19 cellular contexts compared by ENCODE assay signal in the genomic region with DNA sequence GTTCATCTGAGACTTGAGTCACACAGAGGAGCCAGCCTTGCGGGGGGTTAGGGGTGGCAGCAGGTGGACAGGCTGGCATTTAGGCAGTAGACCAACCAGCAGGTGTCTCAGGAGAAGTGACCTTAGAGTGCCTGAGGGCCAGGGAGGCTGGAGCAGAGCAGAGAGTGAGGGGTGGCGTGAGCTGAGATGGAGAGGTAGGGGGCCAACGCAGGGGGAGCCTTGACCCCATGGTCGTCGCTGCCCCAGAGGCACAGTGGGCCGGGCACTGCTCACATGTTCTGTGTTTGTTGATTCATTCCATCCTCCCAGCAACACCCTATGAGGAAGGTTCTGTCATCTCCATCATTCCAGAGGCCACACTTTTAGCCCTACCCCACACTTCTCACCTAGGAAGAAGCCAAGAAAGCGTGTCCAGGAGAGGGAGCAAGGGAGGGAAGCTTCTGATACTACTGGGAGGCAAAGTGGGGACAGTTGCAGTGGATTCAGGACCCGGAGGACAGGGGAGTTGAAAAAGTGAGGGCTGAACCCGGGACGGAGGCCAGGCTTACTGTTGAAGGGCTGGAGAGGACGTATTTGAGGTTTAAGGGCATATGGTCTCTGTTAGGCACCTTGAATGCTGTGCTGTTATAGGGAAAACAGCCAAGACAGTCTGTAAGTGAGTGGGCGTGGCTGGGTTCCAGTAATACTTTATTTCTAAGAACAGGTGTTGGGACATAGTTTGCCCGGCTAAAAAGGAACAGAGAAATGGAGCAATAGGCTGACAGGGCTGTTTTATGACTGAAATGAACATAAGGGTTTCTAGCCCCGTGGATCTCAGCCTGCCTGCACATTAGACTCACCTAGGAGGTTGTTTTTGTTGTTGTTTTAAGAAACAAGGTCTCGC. TPM values are rescaled to one million over a fixed set of nuclear protein-coding genes. Genes with fewer than 3 reads are reported as not detected.
A peak's percentile ranks its signal among the peaks of the same experiment; 100 is the strongest.
DNase-seq lines count a peak whose midpoint lies in the region; ATAC-seq, FAIRE-seq and TF ChIP-seq lines count a peak whose summit lies in the region.
"Had no signal": no experiment of that assay in that cellular context is flagged by ENCODE, and none has a peak within 500 bp of the region (broad histone marks: within the 10 kb centered on the region; RNA-seq: fewer than 3 reads in every experiment).

No MANE protein-coding gene starts in this region.

- H3K9me3 ChIP-seq in mucosa of descending colon (no peaks in the 10 kb centered on the region), kidney (ENCODE audit: control insufficient read depth in 1 of 2, low read length in 2 of 2) (no peaks in the 10 kb centered on the region)
- H3K9me3 ChIP-seq: HAP-1 had no signal

- no peak overlapping the region for H3K9ac ChIP-seq in kidney (ENCODE audit: low read length in 2 of 2)

- H3K4me1 Mint-ChIP-seq in stimulated activated naive CD8-positive, alpha-beta T cell treated with anti-CD3 and anti-CD28 coated beads, Interleukin-15, amount 100 ng/mL, for 72 hours = peaks cover 27% of the 10 kb centered on the region
- H3K4me1 Mint-ChIP-seq in natural killer cell = peaks cover 10 to 40% of the 10 kb centered on the region in 2 donors

- in situ Hi-C loops in KBM-7 (cut with MboI; ENCODE audit: low pct_unique_long_range_greater_than_20kb, low sequenced_read_pairs) = no loop called here

- H3K27ac ChIP-seq in kidney (ENCODE audit: low read depth in 2 of 2, low read length in 2 of 2) = no peak overlapping the region

- H3K36me3 Mint-ChIP-seq in natural killer cell = no peaks in the 10 kb centered on the region

- TF ChIP-seq CTCF in bronchial epithelial cell (IDR thresholded peaks at IDR 0.05; ENCODE audit: insufficient read depth, low read length, severe bottlenecking) = no peak
- TF ChIP-seq CTCF in mucosa of descending colon (IDR thresholded peaks at IDR 0.05) = no peak
- no peak for TF ChIP-seq CTCF in kidney (IDR thresholded peaks at IDR 0.05; ENCODE audit: borderline replicate concordance, extremely low read depth, insufficient read depth)
- TF ChIP-seq CTCF in natural killer cell (IDR thresholded peaks at IDR 0.05) = no peak

- intact Hi-C loops in mucosa of descending colon (cut with DNase I, micrococcal nuclease) (no loop called here), kidney (cut with DNase I) (no loop called here), natural killer cell (cut with micrococcal nuclease) (no loop called here)

- H3K9me3 Mint-ChIP-seq in stimulated activated naive CD8-positive, alpha-beta T cell treated with anti-CD3 and anti-CD28 coated beads, Interleukin-15, amount 100 ng/mL, for 72 hours = no peaks in the 10 kb centered on the region
- H3K9me3 Mint-ChIP-seq in natural killer cell = no peaks in the 10 kb centered on the region
- H3K9me3 Mint-ChIP-seq: IgD-negative memory B cell had no signal

- H3K4me3 Mint-ChIP-seq in stimulated activated naive CD8-positive, alpha-beta T cell treated with anti-CD3 and anti-CD28 coated beads, Interleukin-15, amount 100 ng/mL, for 72 hours = no peak overlapping the region
- H3K4me3 Mint-ChIP-seq in natural killer cell = no peak overlapping the region

- H3K27ac Mint-ChIP-seq in stimulated activated naive CD8-positive, alpha-beta T cell treated with anti-CD3 and anti-CD28 coated beads, Interleukin-15, amount 100 ng/mL, for 72 hours = peak overlapping the region; percentile 53 to 96
- peak overlapping the region in 1 of 2 donors; percentile 59 for H3K27ac Mint-ChIP-seq in natural killer cell

- H3K4me1 ChIP-seq in mucosa of descending colon (ENCODE audit: low read depth) (peaks cover under 1% of the 10 kb centered on the region), kidney (ENCODE audit: control insufficient read depth in 1 of 2, insufficient read depth in 1 of 2, low read depth in 1 of 2, low read length in 2 of 2) (peaks cover 0 to 2% of the 10 kb centered on the region in 2 donors)
- H3K4me1 ChIP-seq: HAP-1 had no signal

- DNase-seq in stimulated activated naive CD8-positive, alpha-beta T cell treated with anti-CD3 and anti-CD28 coated beads, Interleukin-15, amount 100 ng/mL, for 72 hours = no peak
- no peak for DNase-seq in stimulated activated naive CD8-positive, alpha-beta T cell treated with anti-CD3 and anti-CD28 coated beads, Interleukin-15, Interleukin-2, amounts not matched to agents 100 U/mL and 50 U/mL, for 24 hours
- DNase-seq in bronchial epithelial cell (ENCODE audit: low read depth) (no peak), mucosa of descending colon (no peak), KBM-7 (no peak), NCI-H2107 (lab: John Stamatoyannopoulos, UW) (no peak), kidney (no peak), natural killer cell (no peak)
- DNase-seq: activated CD4-positive, alpha-beta T cell treated with anti-CD3 and anti-CD28 coated beads for 1 hour; activated T-cell treated with anti-CD3 and anti-CD28 coated beads, Interleukin-2, amount 50 U/mL, for 1 hour; dermis blood vessel endothelial cell; DMS53; mammary epithelial cell; NCI-H1436 treated with DMSO at 0.1 percent for 48 hours; NCI-H510A had no signal

- no peaks in the 10 kb centered on the region for H3K27me3 ChIP-seq in bronchial epithelial cell (ENCODE audit: control insufficient read depth, insufficient read depth, low read length)

- peak; percentile 47 for FAIRE-seq in bronchial epithelial cell (lab: Jason Lieb, UNC)
- no peak for FAIRE-seq in kidney (lab: Jason Lieb, UNC)

- H3K36me3 ChIP-seq in bronchial epithelial cell (ENCODE audit: control insufficient read depth, insufficient read depth, low read length) (peaks cover 33% of the 10 kb centered on the region), mucosa of descending colon (ENCODE audit: low read depth) (peaks cover 14% of the 10 kb centered on the region), kidney (ENCODE audit: control insufficient read depth in 1 of 2, insufficient read depth in 2 of 2, low read length in 2 of 2) (peaks cover 30 to 36% of the 10 kb centered on the region in 2 donors)

- H3K27me3 Mint-ChIP-seq in stimulated activated naive CD8-positive, alpha-beta T cell treated with anti-CD3 and anti-CD28 coated beads, Interleukin-15, amount 100 ng/mL, for 72 hours = no peaks in the 10 kb centered on the region
- no peaks in the 10 kb centered on the region for H3K27me3 Mint-ChIP-seq in natural killer cell (ENCODE audit: low read depth in 2 of 2)
- H3K27me3 Mint-ChIP-seq: IgD-negative memory B cell had no signal

- H3K4me3 ChIP-seq in bronchial epithelial cell (ENCODE audit: low read depth, low read length) (no peak overlapping the region), mucosa of descending colon (no peak overlapping the region), kidney (ENCODE audit: low read length in 2 of 2) (no peak overlapping the region)
- H3K4me3 ChIP-seq: HAP-1, skin epidermis had no signal

- no peak for ATAC-seq in stimulated activated naive CD8-positive, alpha-beta T cell treated with anti-CD3 and anti-CD28 coated beads, Interleukin-15, amount 100 ng/mL, for 72 hours
- no peak for ATAC-seq in stimulated activated naive CD8-positive, alpha-beta T cell treated with anti-CD3 and anti-CD28 coated beads, Interleukin-15, Interleukin-2, amounts not matched to agents 100 U/mL and 50 U/mL, for 24 hours
- ATAC-seq in mucosa of descending colon (peak; percentile 53), natural killer cell (no peak)

RNA-seq across cellular contexts. Expression of gene SART1, which starts 7.3 kb away (rescaled TPM):
- total RNA-seq in bronchial epithelial cell = 32.4 and 51.7 TPM in 2 replicates
- 10 to 100 TPM; 40.1 to 60.2 (median 41.8) TPM for total RNA-seq in mucosa of descending colon
- 48.6 TPM for total RNA-seq in kidney
- 48.7 TPM for polyA plus RNA-seq in kidney (ENCODE audit: insufficient read depth, low read depth, low replicate concordance)
- total RNA-seq in natural killer cell = 100 to 1,000 TPM; 103 to 123 (median 115) TPM

RNA-seq across cellular contexts. Expression of gene TSGA10IP, which starts 23.6 kb away (rescaled TPM):
- total RNA-seq in bronchial epithelial cell (under 0.01 TPM in 1 of 2 replicates, not detected in the other), mucosa of descending colon (under 1 TPM in 1 of 3 donors, not detected in 2; 0.19 TPM), kidney (not detected), natural killer cell (not detected)
- polyA plus RNA-seq in kidney (ENCODE audit: insufficient read depth, low read depth, low replicate concordance) = not detected
- total RNA-seq: dermis blood vessel endothelial cell; mammary epithelial cell; T-helper 1 cell treated with Interleukin-12 subunit alpha and Interleukin-12 subunit beta and Interleukin-4 antibody, amounts not matched to agents 30 ng/mL and 1 ng/mL, for 36 hours had no signal
- polyA plus RNA-seq: IgD-negative memory B cell, mammary epithelial cell had no signal

RNA-seq across cellular contexts. Expression of gene EIF1AD, which starts 33.1 kb away (rescaled TPM):
- 39.7 and 44.5 TPM in 2 replicates for total RNA-seq in bronchial epithelial cell
- total RNA-seq in mucosa of descending colon = 10 to 100 TPM; 25.5 to 35.3 (median 30.3) TPM
- total RNA-seq in kidney = 37.5 TPM
- 17.7 TPM for polyA plus RNA-seq in kidney (ENCODE audit: insufficient read depth, low read depth, low replicate concordance)
- 10 to 100 TPM; 49.9 to 74.2 (median 62.8) TPM for total RNA-seq in natural killer cell

RNA-seq across cellular contexts. Expression of gene BANF1, which starts 33.5 kb away (rescaled TPM):
- total RNA-seq in bronchial epithelial cell (8.4 and 14.0 TPM in 2 replicates), mucosa of descending colon (100 to 1,000 TPM; 130 to 155 (median 131) TPM), kidney (181 TPM), natural killer cell (100 to 1,000 TPM in 1 of 3 donors, 10 to 100 TPM in 2; 87.8 to 107 (median 90.4) TPM)
- polyA plus RNA-seq in kidney (ENCODE audit: insufficient read depth, low read depth, low replicate concordance) = 186 TPM

RNA-seq across cellular contexts. Expression of gene CST6, which starts 43.0 kb away (rescaled TPM):
- total RNA-seq in bronchial epithelial cell (3.9 and 4.4 TPM in 2 replicates), mucosa of descending colon (not detected), kidney (5.9 TPM), natural killer cell (not detected)
- polyA plus RNA-seq in kidney (ENCODE audit: insufficient read depth, low read depth, low replicate concordance) = 1.2 TPM
- polyA plus RNA-seq: IgD-negative memory B cell had no signal
